ENCODE assay signal across 24 cellular contexts in the genomic region with DNA sequence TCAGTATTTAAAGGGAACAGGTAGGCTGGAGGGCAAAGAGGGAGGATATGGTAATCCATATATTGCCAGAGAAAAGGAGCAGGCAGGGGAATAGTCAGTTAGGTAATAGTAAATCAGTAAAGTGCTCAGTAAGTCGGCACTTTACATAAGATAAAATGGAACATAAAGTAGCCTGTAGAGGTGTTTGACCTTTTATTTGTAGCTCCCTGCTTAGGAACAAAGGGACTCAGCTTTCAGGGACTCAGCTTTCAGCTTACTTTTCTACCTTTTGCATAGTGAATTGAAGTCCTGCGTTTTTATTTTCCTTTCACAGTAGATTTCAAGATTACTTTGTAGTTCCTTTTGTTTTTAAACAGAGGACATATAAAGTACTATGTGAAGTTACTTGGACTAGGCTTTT.
"Had no signal": no experiment of that assay in that cellular context is flagged by ENCODE, and none has a peak within 500 bp of the region (broad histone marks: within the 10 kb centered on the region; RNA-seq: fewer than 3 reads in every experiment).

No MANE protein-coding gene starts in this region.

- H3K36me3 Mint-ChIP-seq: activated naive CD8-positive, alpha-beta T cell treated with anti-CD3 and anti-CD28 coated beads, Interleukin-2, amount 10 ng/mL, durations not matched to agents 7 days and 5 days had no signal

- H3K9me3 Mint-ChIP-seq: activated naive CD8-positive, alpha-beta T cell treated with anti-CD3 and anti-CD28 coated beads, Interleukin-2, amount 10 ng/mL, durations not matched to agents 7 days and 5 days had no signal

- ATAC-seq: activated CD4-positive, alpha-beta T cell treated with anti-CD3 and anti-CD28 coated beads for 36 hours; activated CD8-positive, alpha-beta T cell treated with anti-CD3 and anti-CD28 coated beads, Interleukin-2, amount 10 ng/mL, durations not matched to agents 7 days and 5 days; PC-3 had no signal

- H3K4me3 Mint-ChIP-seq: activated CD4-positive, alpha-beta T cell treated with anti-CD3 and anti-CD28 coated beads for 36 hours; activated CD8-positive, alpha-beta T cell treated with anti-CD3 and anti-CD28 coated beads, Interleukin-2, amount 10 ng/mL, durations not matched to agents 7 days and 5 days; activated naive CD8-positive, alpha-beta T cell treated with anti-CD3 and anti-CD28 coated beads, Interleukin-2, amount 10 ng/mL, durations not matched to agents 7 days and 5 days had no signal

- H3K27me3 ChIP-seq: adrenal gland, breast epithelium had no signal

- H3K27ac ChIP-seq: adrenal gland, breast epithelium, SK-N-MC, VCaP had no signal

- H3K27ac Mint-ChIP-seq: activated CD4-positive, alpha-beta T cell treated with anti-CD3 and anti-CD28 coated beads for 36 hours; activated CD8-positive, alpha-beta T cell treated with anti-CD3 and anti-CD28 coated beads, Interleukin-2, amount 10 ng/mL, durations not matched to agents 7 days and 5 days; activated naive CD8-positive, alpha-beta T cell treated with anti-CD3 and anti-CD28 coated beads, Interleukin-2, amount 10 ng/mL, durations not matched to agents 7 days and 5 days had no signal

- H3K36me3 ChIP-seq: breast epithelium had no signal

- FAIRE-seq: RCC 7860 had no signal

- DNase-seq: activated CD4-positive, alpha-beta T cell treated with anti-CD3 and anti-CD28 coated beads for 36 hours; activated CD4-positive, alpha-beta T cell treated with anti-CD3 and anti-CD28 coated beads, Interleukin-2, amount 50 U/mL, for 4 hours; activated CD8-positive, alpha-beta memory T cell treated with anti-CD3 and anti-CD28 coated beads, Interleukin-2, amount 50 U/mL, for 48 hours; activated CD8-positive, alpha-beta T cell treated with anti-CD3 and anti-CD28 coated beads, Interleukin-2, amount 10 ng/mL, durations not matched to agents 7 days and 5 days; activated naive CD4-positive, alpha-beta T cell treated with anti-CD3 and anti-CD28 coated beads, Interleukin-2, amount 50 U/mL, for 16 hours; activated naive CD8-positive, alpha-beta T cell treated with anti-CD3 and anti-CD28 coated beads, Interleukin-2, amount 10 ng/mL, durations not matched to agents 7 days and 5 days; activated T-cell treated with anti-CD3 and anti-CD28 coated beads, Interleukin-2, amount 50 U/mL, for 1 hour; adrenal gland; anterior cingulate cortex; caudate nucleus; Kasumi-1; KBM-7; NCI-H1105 treated with DMSO at 0.1 percent for 48 hours; NCI-H1436 treated with DMSO at 0.1 percent for 48 hours; NCI-H187 treated with DMSO at 0.1 percent for 48 hours; NCI-H2081 treated with DMSO at 0.1 percent for 48 hours; NCI-H446; NCI-H524; PC-3; T-helper 1 cell had no signal

- H3K4me1 Mint-ChIP-seq: activated CD4-positive, alpha-beta T cell treated with anti-CD3 and anti-CD28 coated beads for 36 hours; activated naive CD8-positive, alpha-beta T cell treated with anti-CD3 and anti-CD28 coated beads, Interleukin-2, amount 10 ng/mL, durations not matched to agents 7 days and 5 days had no signal

- H3K4me3 ChIP-seq: adrenal gland, breast epithelium, SK-N-MC had no signal

- H3K4me1 ChIP-seq: adrenal gland, breast epithelium had no signal

- H3K9me3 ChIP-seq: adrenal gland, breast epithelium had no signal

- H3K27me3 Mint-ChIP-seq: activated CD4-positive, alpha-beta T cell treated with anti-CD3 and anti-CD28 coated beads for 36 hours; activated naive CD8-positive, alpha-beta T cell treated with anti-CD3 and anti-CD28 coated beads, Interleukin-2, amount 10 ng/mL, durations not matched to agents 7 days and 5 days had no signal
